In genomic region chr9:136399176-136400037, GRCh38 we compare ENCODE assay signal across 8 cellular contexts. TPM values are rescaled to one million over a fixed set of nuclear protein-coding genes. Genes with fewer than 3 reads are reported as not detected.
DNase-seq lines count a peak whose midpoint lies in the region; ATAC-seq and TF ChIP-seq lines count a peak whose summit lies in the region.

No MANE protein-coding gene starts in this region.

- H3K27ac ChIP-seq in prostate gland = peak overlapping the region in 1 of 2 donors; percentile 57

- H3K9me3 ChIP-seq in prostate gland = no peaks in the 10 kb centered on the region

- DNase-seq in CD14-positive monocyte (ENCODE audit: low spot score) = no peak
- peak; percentile 20 for DNase-seq in M059J (ENCODE audit: low read depth)
- peak; percentile 26 for DNase-seq in activated T-helper 1 cell treated with anti-CD3 and anti-CD28 coated beads, Interleukin-12 subunit alpha, Interleukin-12 subunit beta, Interleukin-2, Interleukin-4 antibody, amounts not matched to agents 30 ng/mL and 10 ng/mL and 1 ng/mL, durations not matched to agents 14 hours and 24 hours and 36 hours (ENCODE audit: low spot score)
- no peak for DNase-seq in glutamatergic neuron
- DNase-seq in prostate gland (ENCODE audit: low spot score) = no peak

- H3K9me3 Mint-ChIP-seq in CD14-positive monocyte (peaks cover 0 to 2% (median 0%) of the 10 kb centered on the region in 7 donors), glutamatergic neuron (ENCODE audit: unreplicated experiment) (peaks cover 5% of the 10 kb centered on the region)
- no peaks in the 10 kb centered on the region for H3K9me3 Mint-ChIP-seq in activated T-helper 1 cell treated with anti-CD3 and anti-CD28 coated beads, Interleukin-12 subunit alpha, Interleukin-12 subunit beta, Interleukin-2, Interleukin-4 antibody, amounts not matched to agents 30 ng/mL and 10 ng/mL and 1 ng/mL, durations not matched to agents 14 hours and 24 hours and 36 hours

- peaks cover 15% of the 10 kb centered on the region for H3K4me1 Mint-ChIP-seq in CD14-positive monocyte
- peaks cover 31% of the 10 kb centered on the region for H3K4me1 Mint-ChIP-seq in activated T-helper 1 cell treated with anti-CD3 and anti-CD28 coated beads, Interleukin-12 subunit alpha, Interleukin-12 subunit beta, Interleukin-2, Interleukin-4 antibody, amounts not matched to agents 30 ng/mL and 10 ng/mL and 1 ng/mL, durations not matched to agents 14 hours and 24 hours and 36 hours (ENCODE audit: low read depth)
- H3K4me1 Mint-ChIP-seq in glutamatergic neuron (ENCODE audit: low read depth, unreplicated experiment) = peaks cover 3% of the 10 kb centered on the region

- no peak for TF ChIP-seq POLR2A in prostate gland (IDR thresholded peaks at IDR 0.05)

- H3K27me3 ChIP-seq in prostate gland (replicated peaks; ENCODE audit: insufficient read depth) = no peaks in the 10 kb centered on the region

- ATAC-seq in GM21390 (IDR thresholded peaks at IDR 0.05; ENCODE audit: unreplicated experiment) (peak; percentile 33), HG03378 (IDR thresholded peaks at IDR 0.05; ENCODE audit: unreplicated experiment) (no peak), HG02852 (IDR thresholded peaks at IDR 0.05; ENCODE audit: unreplicated experiment) (no peak)

- H3K36me3 Mint-ChIP-seq in CD14-positive monocyte (peaks cover 42 to 60% of the 10 kb centered on the region in 2 donors), glutamatergic neuron (ENCODE audit: unreplicated experiment) (no peaks in the 10 kb centered on the region)
- peaks cover 42% of the 10 kb centered on the region for H3K36me3 Mint-ChIP-seq in activated T-helper 1 cell treated with anti-CD3 and anti-CD28 coated beads, Interleukin-12 subunit alpha, Interleukin-12 subunit beta, Interleukin-2, Interleukin-4 antibody, amounts not matched to agents 30 ng/mL and 10 ng/mL and 1 ng/mL, durations not matched to agents 14 hours and 24 hours and 36 hours (ENCODE audit: low read depth)

- WGBS in prostate gland = 2% methylated on average over 33 of the region's 67 CpGs

- peaks cover 6 to 11% of the 10 kb centered on the region in 2 donors for H3K36me3 ChIP-seq in prostate gland

- H3K27ac Mint-ChIP-seq in CD14-positive monocyte (peak overlapping the region in 4 of 7 donors; percentile 12 to 50 (median 37)), glutamatergic neuron (ENCODE audit: unreplicated experiment) (peak overlapping the region; percentile 83)
- H3K27ac Mint-ChIP-seq in activated T-helper 1 cell treated with anti-CD3 and anti-CD28 coated beads, Interleukin-12 subunit alpha, Interleukin-12 subunit beta, Interleukin-2, Interleukin-4 antibody, amounts not matched to agents 30 ng/mL and 10 ng/mL and 1 ng/mL, durations not matched to agents 14 hours and 24 hours and 36 hours = peak overlapping the region; percentile 76

- intact Hi-C loops in CD14-positive monocyte (cut with micrococcal nuclease) = loop anchor here (2.0 to 5.0 kb wide), 3 partner anchors 27 to 61 kb away; partner anchors contain the start of genes CARD9 (in 1 of the 2) and DNLZ (in 1 of the 2)
- intact Hi-C loops in activated T-helper 1 cell treated with anti-CD3 and anti-CD28 coated beads, Interleukin-12 subunit alpha, Interleukin-12 subunit beta, Interleukin-2, Interleukin-4 antibody, amounts not matched to agents 30 ng/mL and 10 ng/mL and 1 ng/mL, durations not matched to agents 14 hours and 24 hours and 36 hours (cut with micrococcal nuclease) = loop anchor here (1.0 to 5.0 kb wide), 9 partner anchors 11 to 492 kb away; partner anchors contain the start of genes CAMSAP1, DNLZ, ENTR1 and PMPCA
- intact Hi-C loops in prostate gland (cut with DNase I) = no loop called here

- peaks cover 12% of the 10 kb centered on the region for H3K4me1 ChIP-seq in prostate gland (replicated peaks)

- H3K27me3 Mint-ChIP-seq in CD14-positive monocyte (ENCODE audit: low read depth in 3 of 3) (peaks cover 0 to 4% (median 4%) of the 10 kb centered on the region in 3 donors), glutamatergic neuron (ENCODE audit: unreplicated experiment) (peaks cover 10% of the 10 kb centered on the region)
- no peaks in the 10 kb centered on the region for H3K27me3 Mint-ChIP-seq in activated T-helper 1 cell treated with anti-CD3 and anti-CD28 coated beads, Interleukin-12 subunit alpha, Interleukin-12 subunit beta, Interleukin-2, Interleukin-4 antibody, amounts not matched to agents 30 ng/mL and 10 ng/mL and 1 ng/mL, durations not matched to agents 14 hours and 24 hours and 36 hours (ENCODE audit: insufficient read depth)

- H3K4me3 Mint-ChIP-seq in CD14-positive monocyte (peak overlapping the region; percentile 83 to 88), glutamatergic neuron (ENCODE audit: unreplicated experiment) (peak overlapping the region; percentile 91)
- H3K4me3 Mint-ChIP-seq in activated T-helper 1 cell treated with anti-CD3 and anti-CD28 coated beads, Interleukin-12 subunit alpha, Interleukin-12 subunit beta, Interleukin-2, Interleukin-4 antibody, amounts not matched to agents 30 ng/mL and 10 ng/mL and 1 ng/mL, durations not matched to agents 14 hours and 24 hours and 36 hours = peak overlapping the region; percentile 91

- H3K4me3 ChIP-seq in prostate gland = peak overlapping the region; percentile 71 to 95

- TF ChIP-seq CTCF in CD14-positive monocyte (IDR thresholded peaks at IDR 0.05) = no peak
- no peak for TF ChIP-seq CTCF in glutamatergic neuron (IDR thresholded peaks at IDR 0.05; ENCODE audit: partially characterized antibody, unreplicated experiment)
- no peak for TF ChIP-seq CTCF in prostate gland (IDR thresholded peaks at IDR 0.05)

RNA-seq across cellular contexts. Expression of gene SNAPC4, which starts 0.6 kb away (rescaled TPM):
- 1 to 10 TPM in 1 of 2 donors, under 1 TPM in 1; 0.59 to 1.2 TPM for polyA plus RNA-seq in CD14-positive monocyte
- total RNA-seq in M059J (2014; rRNA removed; shearing (Covaris generic)) = 3.0 and 8.1 TPM in 2 replicates
- total RNA-seq in activated T-helper 1 cell treated with anti-CD3 and anti-CD28 coated beads, Interleukin-12 subunit alpha, Interleukin-12 subunit beta, Interleukin-2, Interleukin-4 antibody, amounts not matched to agents 30 ng/mL and 10 ng/mL and 1 ng/mL, durations not matched to agents 14 hours and 24 hours and 36 hours = 26.7 TPM in 2 replicates
- total RNA-seq in glutamatergic neuron (ENCODE audit: unreplicated experiment) (22.9 TPM), prostate gland (10 to 100 TPM in 1 of 2 donors, 1 to 10 TPM in 1; 8.6 to 22.2 TPM)

RNA-seq across cellular contexts. Expression of gene ENTR1, which starts 11.0 kb away (rescaled TPM):
- polyA plus RNA-seq in CD14-positive monocyte = 1 to 10 TPM; 3.3 to 9.6 TPM
- 42.3 and 64.2 TPM in 2 replicates for total RNA-seq in M059J (2014; rRNA removed; shearing (Covaris generic))
- total RNA-seq in activated T-helper 1 cell treated with anti-CD3 and anti-CD28 coated beads, Interleukin-12 subunit alpha, Interleukin-12 subunit beta, Interleukin-2, Interleukin-4 antibody, amounts not matched to agents 30 ng/mL and 10 ng/mL and 1 ng/mL, durations not matched to agents 14 hours and 24 hours and 36 hours = 50.0 and 54.5 TPM in 2 replicates
- total RNA-seq in glutamatergic neuron (ENCODE audit: unreplicated experiment) = 61.2 TPM
- 10 to 100 TPM; 19.9 to 52.5 TPM for total RNA-seq in prostate gland

RNA-seq across cellular contexts. Expression of gene PMPCA, which starts 11.1 kb away (rescaled TPM):
- polyA plus RNA-seq in CD14-positive monocyte = 10 to 100 TPM; 23.1 to 24.9 TPM
- total RNA-seq in M059J (2014; rRNA removed; shearing (Covaris generic)) = 41.4 and 88.7 TPM in 2 replicates
- total RNA-seq in activated T-helper 1 cell treated with anti-CD3 and anti-CD28 coated beads, Interleukin-12 subunit alpha, Interleukin-12 subunit beta, Interleukin-2, Interleukin-4 antibody, amounts not matched to agents 30 ng/mL and 10 ng/mL and 1 ng/mL, durations not matched to agents 14 hours and 24 hours and 36 hours = 104 and 114 TPM in 2 replicates
- total RNA-seq in glutamatergic neuron (ENCODE audit: unreplicated experiment) = 69.0 TPM
- 10 to 100 TPM; 29.2 to 58.7 TPM for total RNA-seq in prostate gland

RNA-seq across cellular contexts. Expression of gene CARD9, which starts 25.9 kb away (rescaled TPM):
- polyA plus RNA-seq in CD14-positive monocyte = 10 to 100 TPM; 34.3 to 41.4 TPM
- total RNA-seq in M059J (2014; rRNA removed; shearing (Covaris generic)) = 0.05 and 0.12 TPM in 2 replicates
- 7.1 and 7.2 TPM in 2 replicates for total RNA-seq in activated T-helper 1 cell treated with anti-CD3 and anti-CD28 coated beads, Interleukin-12 subunit alpha, Interleukin-12 subunit beta, Interleukin-2, Interleukin-4 antibody, amounts not matched to agents 30 ng/mL and 10 ng/mL and 1 ng/mL, durations not matched to agents 14 hours and 24 hours and 36 hours
- total RNA-seq in glutamatergic neuron (ENCODE audit: unreplicated experiment) (4.1 TPM), prostate gland (1 to 10 TPM; 1.5 to 3.4 TPM)

RNA-seq across cellular contexts. Expression of gene DNLZ, which starts 35.9 kb away (rescaled TPM):
- polyA plus RNA-seq in CD14-positive monocyte = 10 to 100 TPM; 10.5 to 20.5 TPM
- 35.9 and 56.6 TPM in 2 replicates for total RNA-seq in M059J (2014; rRNA removed; shearing (Covaris generic))
- 35.2 TPM in 2 replicates for total RNA-seq in activated T-helper 1 cell treated with anti-CD3 and anti-CD28 coated beads, Interleukin-12 subunit alpha, Interleukin-12 subunit beta, Interleukin-2, Interleukin-4 antibody, amounts not matched to agents 30 ng/mL and 10 ng/mL and 1 ng/mL, durations not matched to agents 14 hours and 24 hours and 36 hours
- 16.5 TPM for total RNA-seq in glutamatergic neuron (ENCODE audit: unreplicated experiment)
- total RNA-seq in prostate gland = 10 to 100 TPM; 37.6 to 64.3 TPM

Comparison
In these comparisons a context has a peak if more than half of its experiments do, and no peak if none do; other contexts are left out.
1. DNase-seq: peak in M059J (single experiment) and activated T-helper 1 cell treated with anti-CD3 and anti-CD28 coated beads, Interleukin-12 subunit alpha, Interleukin-12 subunit beta, Interleukin-2, Interleukin-4 antibody, amounts not matched to agents 30 ng/mL and 10 ng/mL and 1 ng/mL, durations not matched to agents 14 hours and 24 hours and 36 hours (single experiment); none in CD14-positive monocyte (single experiment), glutamatergic neuron (single experiment) and prostate gland (single experiment).
2. Peak in every context shown above with its lines, with median percentiles within 50 percentile points of each other: H3K27ac Mint-ChIP-seq and H3K4me3 Mint-ChIP-seq.